Comparison of ENCODE assay signal across 13 cellular contexts in the genomic region with DNA sequence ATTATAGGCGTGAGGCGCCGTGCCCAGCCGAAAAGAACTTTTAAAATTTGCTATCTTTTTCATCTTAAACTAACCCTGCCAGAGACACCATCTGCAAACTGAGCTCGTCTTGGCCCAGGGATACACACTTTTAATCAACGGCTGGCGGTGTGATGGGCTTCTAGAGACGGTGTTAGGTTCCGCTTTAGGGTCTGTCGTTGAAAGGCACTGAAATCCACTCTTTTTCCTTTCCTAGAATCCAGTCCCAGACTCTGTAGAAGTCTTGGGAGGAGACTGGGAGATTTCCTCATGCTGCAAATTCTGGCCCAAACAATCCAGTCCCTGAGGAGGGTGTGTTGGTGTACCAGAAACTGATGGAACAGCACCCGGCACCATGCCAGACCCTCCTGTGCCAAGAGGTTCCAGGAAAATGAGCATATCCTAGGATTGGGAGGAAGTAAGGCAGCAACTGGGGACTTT. TPM values are rescaled to one million over a fixed set of nuclear protein-coding genes. Genes with fewer than 3 reads are reported as not detected.
A peak's percentile ranks its signal among the peaks of the same experiment; 100 is the strongest.
DNase-seq lines count a peak whose midpoint lies in the region; ATAC-seq and TF ChIP-seq lines count a peak whose summit lies in the region.
"Had no signal": no experiment of that assay in that cellular context is flagged by ENCODE, and none has a peak within 500 bp of the region (broad histone marks: within the 10 kb centered on the region; RNA-seq: fewer than 3 reads in every experiment).

No MANE protein-coding gene starts in this region.

- intact Hi-C loops in colonic mucosa (cut with DNase I), result no loop called here

- ATAC-seq in left lobe of liver (peak; percentile 67), SK-N-SH treated with all-trans-retinoic acid at 6 μM for 48 hours (no peak)
- no peak for ATAC-seq in activated naive CD4-positive, alpha-beta T cell treated with anti-CD3 and anti-CD28 coated beads, Interleukin-2, amount 50 U/mL, for 72 hours
- ATAC-seq: activated CD4-positive, alpha-beta T cell treated with anti-CD3 and anti-CD28 coated beads for 36 hours had no signal

- H3K9me3 Mint-ChIP-seq in activated naive CD4-positive, alpha-beta T cell treated with anti-CD3 and anti-CD28 coated beads, Interleukin-2, amount 50 U/mL, for 72 hours, result no peaks in the 10 kb centered on the region

- TF ChIP-seq CTCF in colonic mucosa (IDR thresholded peaks at IDR 0.05), result no peak

- no peak overlapping the region for H3K9ac ChIP-seq in colonic mucosa (ENCODE audit: low read depth in 2 of 2, low read length in 2 of 2)
- H3K9ac ChIP-seq: BLaER1 had no signal

- H3K36me3 Mint-ChIP-seq in activated naive CD4-positive, alpha-beta T cell treated with anti-CD3 and anti-CD28 coated beads, Interleukin-2, amount 50 U/mL, for 72 hours, result no peaks in the 10 kb centered on the region

- H3K4me3 ChIP-seq in colonic mucosa (no peak overlapping the region), skin epidermis (no peak overlapping the region)
- H3K4me3 ChIP-seq: BLaER1 had no signal

- H3K27ac ChIP-seq in colonic mucosa, result peak overlapping the region; percentile 3
- peak overlapping the region in 13 of 21 experiments; percentile 25 to 82 (median 66) for H3K27ac ChIP-seq in skin epidermis
- H3K27ac ChIP-seq: BLaER1 had no signal

- peak; percentile 38 for DNase-seq in EH (ENCODE audit: low read depth)
- DNase-seq in colonic mucosa, result peak; percentile 69
- DNase-seq in left lobe of liver (ENCODE audit: low spot score), result peak; percentile 65
- no peak for DNase-seq in COLO829 (ENCODE audit: low spot score)
- DNase-seq in activated naive CD4-positive, alpha-beta T cell treated with anti-CD3 and anti-CD28 coated beads, Interleukin-2, amount 50 U/mL, for 72 hours (ENCODE audit: low spot score in 2 of 2), result no peak
- DNase-seq in T-helper 9 cell, result no peak
- DNase-seq: activated CD4-positive, alpha-beta T cell treated with anti-CD3 and anti-CD28 coated beads for 36 hours; activated gamma-delta T cell; GOT3; NCI-H524 treated with DMSO at 0.1 percent for 48 hours had no signal

- no peak overlapping the region for H3K27ac Mint-ChIP-seq in activated naive CD4-positive, alpha-beta T cell treated with anti-CD3 and anti-CD28 coated beads, Interleukin-2, amount 50 U/mL, for 72 hours
- H3K27ac Mint-ChIP-seq: activated CD4-positive, alpha-beta T cell treated with anti-CD3 and anti-CD28 coated beads for 36 hours had no signal

- no peaks in the 10 kb centered on the region for H3K27me3 ChIP-seq in colonic mucosa
- H3K27me3 ChIP-seq: BLaER1 had no signal

- no peaks in the 10 kb centered on the region for H3K4me1 ChIP-seq in colonic mucosa
- H3K4me1 ChIP-seq: BLaER1 had no signal

- no peaks in the 10 kb centered on the region for H3K9me3 ChIP-seq in colonic mucosa
- H3K9me3 ChIP-seq: BLaER1 had no signal

- no peaks in the 10 kb centered on the region for H3K36me3 ChIP-seq in colonic mucosa
- H3K36me3 ChIP-seq: BLaER1 had no signal

TF ChIP-seq in SK-N-SH treated with all-trans-retinoic acid at 6 μM for 48 hours, 23 proteins besides CTCF, POLR2A, EP300 and RAD21:
- TF ChIP-seq TCF4 (CRISPR knock-in tag; IDR thresholded peaks at IDR 0.05; ENCODE audit: borderline replicate concordance) (no peak), ZC3H10 (CRISPR knock-in tag; IDR thresholded peaks at IDR 0.05) (no peak), RARB (CRISPR knock-in tag; IDR thresholded peaks at IDR 0.05) (no peak), ESRRG (CRISPR knock-in tag; IDR thresholded peaks at IDR 0.05) (no peak), POU6F1 (CRISPR knock-in tag; IDR thresholded peaks at IDR 0.05; ENCODE audit: borderline replicate concordance, low read depth) (no peak), CREB5 (CRISPR knock-in tag; IDR thresholded peaks at IDR 0.05; ENCODE audit: low read depth) (no peak), BACH2 (CRISPR knock-in tag; IDR thresholded peaks at IDR 0.05; ENCODE audit: borderline replicate concordance) (no peak), CSRNP3 (CRISPR knock-in tag; IDR thresholded peaks at IDR 0.05) (no peak), ZNF8 (CRISPR knock-in tag; IDR thresholded peaks at IDR 0.05) (no peak), TOX (CRISPR knock-in tag; IDR thresholded peaks at IDR 0.05; ENCODE audit: borderline replicate concordance) (no peak), ISL1 (CRISPR knock-in tag; IDR thresholded peaks at IDR 0.05) (no peak), PPARA (CRISPR knock-in tag; IDR thresholded peaks at IDR 0.05; ENCODE audit: borderline replicate concordance) (no peak)
TF ChIP-seq in SK-N-SH treated with all-trans-retinoic acid at 6 μM for 48 hours: peak in this region for 0.

RNA-seq across cellular contexts. Expression of gene TEX2, which starts 52.0 kb away (rescaled TPM):
- total RNA-seq in colonic mucosa (10 to 100 TPM; 29.0 to 29.7 TPM), left lobe of liver (35.1 TPM)
- 10 to 100 TPM; 12.1 to 14.7 TPM for total RNA-seq in activated naive CD4-positive, alpha-beta T cell treated with anti-CD3 and anti-CD28 coated beads, Interleukin-2, amount 50 U/mL, for 72 hours

Comparison
In these comparisons a context has a peak if more than half of its experiments do, and no peak if none do; other contexts are left out.
1. DNase-seq: peak in EH (single experiment), colonic mucosa (single experiment) and left lobe of liver (single experiment); none in COLO829 (single experiment), activated naive CD4-positive, alpha-beta T cell treated with anti-CD3 and anti-CD28 coated beads, Interleukin-2, amount 50 U/mL, for 72 hours (0 of 2) and T-helper 9 cell (single experiment).